1 cellular context compared by ENCODE assay signal in genomic region chr2:179787601-179788000, GRCh38.
TF ChIP-seq lines count a peak whose summit lies in the region.

No MANE protein-coding gene starts in this region.

TF ChIP-seq in K562, 482 proteins besides CTCF, POLR2A, EP300 and RAD21 (continued from another document and continues in another):
- TF ChIP-seq DLX4 (CRISPR knock-in tag; IDR thresholded peaks at IDR 0.05) (no peak), XRCC3 (IDR thresholded peaks at IDR 0.05) (no peak), RHOXF2B (CRISPR knock-in tag; conservative IDR thresholded peaks at IDR 0.05) (no peak), PHTF2 (CRISPR knock-in tag; IDR thresholded peaks at IDR 0.05) (no peak), ZNF277 (CRISPR knock-in tag; IDR thresholded peaks at IDR 0.05; ENCODE audit: borderline replicate concordance) (no peak), ZNF766 (CRISPR knock-in tag; conservative IDR thresholded peaks at IDR 0.05) (no peak), KHSRP (IDR thresholded peaks at IDR 0.05) (no peak), ZNF717 (CRISPR knock-in tag; IDR thresholded peaks at IDR 0.05) (no peak), RCOR1 (IDR thresholded peaks at IDR 0.05; ENCODE audit: borderline replicate concordance in 1 of 2, low read depth in 2 of 2, low read length in 2 of 2) (peak in 1 of 2 experiments; percentile 81; a peak in 2 of 4 replicates), HBP1 (CRISPR knock-in tag; IDR thresholded peaks at IDR 0.05) (no peak), GATAD2B (IDR thresholded peaks at IDR 0.05; ENCODE audit: borderline replicate concordance) (0 out of 2 replicates have a peak, but pooled peaks have one; percentile 52), KDM1A (IDR thresholded peaks at IDR 0.05) (peak; percentile 75), ZNF253 (CRISPR knock-in tag; conservative IDR thresholded peaks at IDR 0.05) (no peak), PML (IDR thresholded peaks at IDR 0.05; ENCODE audit: low read length) (peak; percentile 93), SMARCC2 (IDR thresholded peaks at IDR 0.05; ENCODE audit: low read depth) (peak; percentile 49; the same call in 1 of the 2 replicates), TAL1 (IDR thresholded peaks at IDR 0.05) (peak; percentile 94), SAFB2 (IDR thresholded peaks at IDR 0.05; ENCODE audit: borderline replicate concordance, low read depth, low read length, severe bottlenecking) (no peak), FOXK2 (conservative IDR thresholded peaks at IDR 0.05 in 1 of 2, IDR thresholded peaks at IDR 0.05 in 1 of 2; ENCODE audit: low read depth in 2 of 2) (no peak), MECOM (CRISPR knock-in tag; IDR thresholded peaks at IDR 0.05) (0 out of 2 replicates have a peak, but pooled peaks have one; percentile 37), LEF1 (IDR thresholded peaks at IDR 0.05) (peak; percentile 64), SOX6 (IDR thresholded peaks at IDR 0.05) (peak; percentile 69; the same call in 1 of the 2 replicates), E2F6 (IDR thresholded peaks at IDR 0.05; ENCODE audit: borderline replicate concordance in 1 of 2, extremely low read depth in 1 of 2, insufficient read depth in 1 of 2, insufficient read length in 1 of 2, low read depth in 1 of 2, low read length in 1 of 2, poor library complexity in 1 of 2, severe bottlenecking in 1 of 2) (no peak), ZNF511 (CRISPR knock-in tag; IDR thresholded peaks at IDR 0.05) (no peak), NONO (IDR thresholded peaks at IDR 0.05; ENCODE audit: low read depth in 2 of 2, low read length in 1 of 2) (no peak), CREM (IDR thresholded peaks at IDR 0.05; ENCODE audit: low read depth) (peak; percentile 21; the same call in 1 of the 2 replicates), ARID3A (IDR thresholded peaks at IDR 0.05; ENCODE audit: borderline replicate concordance, low read depth, low read length) (no peak), HMG20B (CRISPR knock-in tag; IDR thresholded peaks at IDR 0.05) (no peak), CC2D1A (IDR thresholded peaks at IDR 0.05) (peak; percentile 72; the same call in 1 of the 2 replicates), ATF3 (IDR thresholded peaks at IDR 0.05) (no peak), ATF3 (CRISPR knock-in tag; conservative IDR thresholded peaks at IDR 0.05) (no peak), CHAMP1 (IDR thresholded peaks at IDR 0.05) (peak; percentile 74; the same call in 1 of the 2 replicates), ADNP (tag; IDR thresholded peaks at IDR 0.05) (peak; percentile 85), SMARCA5 (IDR thresholded peaks at IDR 0.05) (no peak), ARID4B (CRISPR knock-in tag; IDR thresholded peaks at IDR 0.05) (no peak), TCF3 (CRISPR knock-in tag; IDR thresholded peaks at IDR 0.05) (peak; percentile 69), RFX1 (IDR thresholded peaks at IDR 0.05) (peak; percentile 52; the same call in 1 of the 2 replicates), NFIC (IDR thresholded peaks at IDR 0.05) (peak; percentile 86), CREBBP (IDR thresholded peaks at IDR 0.05; ENCODE audit: low read depth, low read length) (no peak), STAT5A (IDR thresholded peaks at IDR 0.05; ENCODE audit: borderline replicate concordance, low read length) (peak; percentile 84), MAX (CRISPR knock-in tag; IDR thresholded peaks at IDR 0.05) (no peak), TRIM24 (IDR thresholded peaks at IDR 0.05) (peak; percentile 92 to 93), NR2C1 (IDR thresholded peaks at IDR 0.05) (no peak), NR2C1 (tag; IDR thresholded peaks at IDR 0.05) (no peak), EHMT2 (IDR thresholded peaks at IDR 0.05) (peak; percentile 61; the same call in 1 of the 2 replicates), OTX1 (CRISPR knock-in tag; IDR thresholded peaks at IDR 0.05) (no peak), MEIS2 (IDR thresholded peaks at IDR 0.05; ENCODE audit: partially characterized antibody) (peak; percentile 31), JUND (IDR thresholded peaks at IDR 0.05; ENCODE audit: borderline replicate concordance, low read depth, low read length) (peak; percentile 37; the same call in 1 of the 2 replicates), JUND (tag; IDR thresholded peaks at IDR 0.05; ENCODE audit: borderline replicate concordance, low read depth, low read length) (no peak; the same call in 2 of the 3 replicates), CLOCK (CRISPR knock-in tag; IDR thresholded peaks at IDR 0.05; ENCODE audit: borderline replicate concordance) (no peak), SRF (CRISPR knock-in tag; IDR thresholded peaks at IDR 0.05) (no peak), TBL1XR1 (IDR thresholded peaks at IDR 0.05; ENCODE audit: low read length in 2 of 2) (no peak), HDAC3 (IDR thresholded peaks at IDR 0.05; ENCODE audit: borderline replicate concordance, partially characterized antibody) (peak; percentile 56), CGGBP1 (CRISPR knock-in tag; IDR thresholded peaks at IDR 0.05) (no peak)
